Comparison of ENCODE assay signal across 1 cellular context in genomic region chr14:99480856-99481744, GRCh38.
TF ChIP-seq lines count a peak whose summit lies in the region.

CCNK (plus strand) TSS chr14:99481409; CDS start chr14:99492678, 11,269 bp downstream.
SETD3 (minus strand) TSS chr14:99480859; CDS start chr14:99465805, 15,054 bp downstream.

TF ChIP-seq in K562, 482 proteins besides CTCF, POLR2A, EP300 and RAD21 (continued from another document):
- TF ChIP-seq, protein P1, sequence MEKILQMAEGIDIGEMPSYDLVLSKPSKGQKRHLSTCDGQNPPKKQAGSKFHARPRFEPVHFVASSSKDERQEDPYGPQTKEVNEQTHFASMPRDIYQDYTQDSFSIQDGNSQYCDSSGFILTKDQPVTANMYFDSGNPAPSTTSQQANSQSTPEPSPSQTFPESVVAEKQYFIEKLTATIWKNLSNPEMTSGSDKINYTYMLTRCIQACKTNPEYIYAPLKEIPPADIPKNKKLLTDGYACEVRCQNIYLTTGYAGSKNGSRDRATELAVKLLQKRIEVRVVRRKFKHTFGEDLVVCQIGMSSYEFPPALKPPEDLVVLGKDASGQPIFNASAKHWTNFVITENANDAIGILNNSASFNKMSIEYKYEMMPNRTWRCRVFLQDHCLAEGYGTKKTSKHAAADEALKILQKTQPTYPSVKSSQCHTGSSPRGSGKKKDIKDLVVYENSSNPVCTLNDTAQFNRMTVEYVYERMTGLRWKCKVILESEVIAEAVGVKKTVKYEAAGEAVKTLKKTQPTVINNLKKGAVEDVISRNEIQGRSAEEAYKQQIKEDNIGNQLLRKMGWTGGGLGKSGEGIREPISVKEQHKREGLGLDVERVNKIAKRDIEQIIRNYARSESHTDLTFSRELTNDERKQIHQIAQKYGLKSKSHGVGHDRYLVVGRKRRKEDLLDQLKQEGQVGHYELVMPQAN (IDR thresholded peaks at IDR 0.05; ENCODE audit: borderline replicate concordance) = peak; percentile 72; the same call in 1 of the 2 replicates
- TF ChIP-seq ZEB2 (IDR thresholded peaks at IDR 0.05) (no peak), POLR2B (IDR thresholded peaks at IDR 0.05; ENCODE audit: low read depth, partially characterized antibody) (peak; percentile 81), FOXK2 (conservative IDR thresholded peaks at IDR 0.05 in 1 of 2, IDR thresholded peaks at IDR 0.05 in 1 of 2; ENCODE audit: low read depth in 2 of 2) (peak; percentile 64 to 71; a peak in 3 of 4 replicates), DIDO1 (tag; IDR thresholded peaks at IDR 0.05; ENCODE audit: low read depth) (peak; percentile 43; the same call in 1 of the 2 replicates), NFRKB (IDR thresholded peaks at IDR 0.05; ENCODE audit: low read depth) (peak; percentile 75), C11orf30 (IDR thresholded peaks at IDR 0.05; ENCODE audit: low read depth) (peak; percentile 99), TAF1 (IDR thresholded peaks at IDR 0.05; ENCODE audit: control insufficient read depth, extremely low read depth, insufficient read depth, low read length, severe bottlenecking) (peak; percentile 88), FIP1L1 (IDR thresholded peaks at IDR 0.05; ENCODE audit: low read depth, low read length, poor library complexity, severe bottlenecking) (peak; percentile 28), HNRNPLL (IDR thresholded peaks at IDR 0.05; ENCODE audit: low read depth, low read length, poor library complexity, severe bottlenecking) (peak; percentile 47), CBFA2T2 (conservative IDR thresholded peaks at IDR 0.05) (no peak), ZNF431 (CRISPR knock-in tag; IDR thresholded peaks at IDR 0.05) (0 out of 2 replicates have a peak, but pooled peaks have one; percentile 21), ATF7 (IDR thresholded peaks at IDR 0.05) (peak; percentile 86), JUN (IDR thresholded peaks at IDR 0.05; ENCODE audit: borderline replicate concordance, low read depth, low read length) (0 out of 2 replicates have a peak, but pooled peaks have one; percentile 21), JUN (CRISPR knock-in tag; IDR thresholded peaks at IDR 0.05; ENCODE audit: borderline replicate concordance) (no peak), TEAD1 (CRISPR knock-in tag; IDR thresholded peaks at IDR 0.05) (peak; percentile 47 to 92; a peak in 2 of 4 replicates), ZNF57 (CRISPR knock-in tag; IDR thresholded peaks at IDR 0.05) (no peak), BRCA1 (IDR thresholded peaks at IDR 0.05) (no peak), BRCA1 (CRISPR knock-in tag; IDR thresholded peaks at IDR 0.05) (no peak), FOXJ2 (tag; IDR thresholded peaks at IDR 0.05) (no peak), CEBPG (CRISPR knock-in tag; IDR thresholded peaks at IDR 0.05) (peak; percentile 92), CEBPG (tag; conservative IDR thresholded peaks at IDR 0.05 in 1 of 2, IDR thresholded peaks at IDR 0.05 in 1 of 2) (peak; percentile 91), ZBTB43 (CRISPR knock-in tag; IDR thresholded peaks at IDR 0.05) (no peak)
TF ChIP-seq in K562: peak in this region for 79.
